ENCODE assay signal across 18 cellular contexts in genomic region chr7:26937306-26937705, GRCh38.
DNase-seq lines count a peak whose midpoint lies in the region; ATAC-seq and TF ChIP-seq lines count a peak whose summit lies in the region.
"Had no signal": no experiment of that assay in that cellular context is flagged by ENCODE, and none has a peak within 500 bp of the region (broad histone marks: within the 10 kb centered on the region; RNA-seq: fewer than 3 reads in every experiment).

No MANE protein-coding gene starts in this region.

- no peak overlapping the region for H3K27ac ChIP-seq in right lobe of liver
- H3K27ac ChIP-seq: KMS-11 had no signal

- no peaks in the 10 kb centered on the region for H3K4me1 ChIP-seq in right lobe of liver

- ATAC-seq in right lobe of liver (no peak), GM18873 (IDR thresholded peaks at IDR 0.05; ENCODE audit: low FRiP score, unreplicated experiment) (no peak)
- ATAC-seq: GM23338, HepG2 had no signal

- H3K4me3 ChIP-seq in right lobe of liver = no peak overlapping the region
- H3K4me3 ChIP-seq: GM23338 had no signal

- H3K27me3 ChIP-seq in right lobe of liver = no peaks in the 10 kb centered on the region

- no peaks in the 10 kb centered on the region for H3K36me3 ChIP-seq in right lobe of liver

- no peak for TF ChIP-seq CTCF in right lobe of liver (IDR thresholded peaks at IDR 0.05)

- intact Hi-C loops in right lobe of liver (cut with DNase I) = no loop called here

- no peaks in the 10 kb centered on the region for H3K9me3 ChIP-seq in right lobe of liver

- DNase-seq in AG08395 (ENCODE audit: low spot score) (peak; percentile 48), EH (ENCODE audit: low read depth) (peak; percentile 50), HS-5 (ENCODE audit: low read depth) (peak; percentile 47), fibroblast of the conjunctiva (ENCODE audit: low read depth) (peak; percentile 17), right lobe of liver (no peak)
- no peak for DNase-seq in activated CD4-positive, CD25-positive, alpha-beta regulatory T cell (lab: John Stamatoyannopoulos, UW)
- DNase-seq: 8988T; ACHN; AML-193; C1 segment of cervical spinal cord; CD4-positive, alpha-beta T cell; DMS79; GDM1; H7 had no signal

- no peak for TF ChIP-seq POLR2A in right lobe of liver (IDR thresholded peaks at IDR 0.05)

Comparison
In these comparisons a context has a peak if more than half of its experiments do, and no peak if none do; other contexts are left out.
1. DNase-seq: peak in AG08395 (single experiment), EH (single experiment), HS-5 (single experiment) and fibroblast of the conjunctiva (single experiment); none in right lobe of liver (0 of 3) and activated CD4-positive, CD25-positive, alpha-beta regulatory T cell (0 of 4).